Comparison of ENCODE assay signal across 1 cellular context in the genomic region with DNA sequence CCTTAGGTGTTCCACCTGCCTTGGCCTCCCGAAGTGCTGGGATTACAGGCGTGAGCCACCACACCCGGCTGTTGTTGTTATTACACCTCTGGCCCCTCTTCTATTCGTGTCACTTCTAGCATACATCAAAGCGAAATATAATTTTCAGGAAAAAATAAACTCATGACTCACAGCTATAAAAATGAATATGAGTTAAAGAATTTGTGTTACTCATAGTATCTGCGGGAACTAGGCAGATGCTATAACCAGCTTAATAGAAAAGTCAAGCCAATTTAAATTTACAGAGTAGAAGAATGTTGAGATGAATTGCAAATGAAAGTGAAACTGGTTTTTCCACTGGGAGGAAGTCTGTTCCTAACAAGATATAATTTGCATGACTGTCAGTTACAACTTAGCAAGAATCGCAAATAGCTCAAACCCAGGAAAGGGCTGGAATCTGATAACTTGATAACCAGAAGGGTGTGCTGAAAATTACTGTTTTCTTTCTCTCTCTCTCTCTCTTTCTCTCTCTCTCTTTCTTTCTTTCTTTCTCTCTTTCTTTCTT.
TF ChIP-seq lines count a peak whose summit lies in the region.

No MANE protein-coding gene starts in this region.

TF ChIP-seq in IMR-90, 13 proteins besides CTCF, POLR2A, EP300 and RAD21:
- TF ChIP-seq MXI1 (IDR thresholded peaks at IDR 0.05; ENCODE audit: borderline replicate concordance, low read depth, low read length) (no peak), MAZ (IDR thresholded peaks at IDR 0.05; ENCODE audit: borderline replicate concordance, low read depth, low read length) (no peak), CHD1 (IDR thresholded peaks at IDR 0.05; ENCODE audit: low read depth, low read length) (no peak)
- TF ChIP-seq, protein P1, sequence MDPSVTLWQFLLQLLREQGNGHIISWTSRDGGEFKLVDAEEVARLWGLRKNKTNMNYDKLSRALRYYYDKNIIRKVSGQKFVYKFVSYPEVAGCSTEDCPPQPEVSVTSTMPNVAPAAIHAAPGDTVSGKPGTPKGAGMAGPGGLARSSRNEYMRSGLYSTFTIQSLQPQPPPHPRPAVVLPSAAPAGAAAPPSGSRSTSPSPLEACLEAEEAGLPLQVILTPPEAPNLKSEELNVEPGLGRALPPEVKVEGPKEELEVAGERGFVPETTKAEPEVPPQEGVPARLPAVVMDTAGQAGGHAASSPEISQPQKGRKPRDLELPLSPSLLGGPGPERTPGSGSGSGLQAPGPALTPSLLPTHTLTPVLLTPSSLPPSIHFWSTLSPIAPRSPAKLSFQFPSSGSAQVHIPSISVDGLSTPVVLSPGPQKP (IDR thresholded peaks at IDR 0.05; ENCODE audit: borderline replicate concordance, low read depth, low read length) = no peak
